ENCODE assay signal across 21 cellular contexts in the genomic region with DNA sequence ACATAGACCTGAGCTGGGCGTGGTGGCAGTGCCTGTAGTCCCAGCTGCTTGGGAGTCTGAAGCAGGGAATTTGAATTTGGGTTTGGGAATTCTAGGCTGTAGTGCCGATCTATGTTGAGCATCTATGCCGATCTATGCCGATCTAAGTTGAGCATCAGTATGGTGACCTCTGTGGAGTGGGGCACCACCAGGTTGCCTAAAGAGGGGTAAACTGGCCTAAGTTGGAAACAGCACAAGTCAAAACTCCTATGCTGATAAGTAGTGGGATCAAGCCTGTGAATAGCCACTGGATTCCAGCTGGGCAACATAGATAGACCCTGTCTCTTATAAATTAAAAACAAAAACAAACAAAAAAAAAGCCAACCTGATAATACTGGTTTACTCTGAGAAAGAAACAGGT. TPM values are rescaled to one million over a fixed set of nuclear protein-coding genes. Genes with fewer than 3 reads are reported as not detected.
A peak's percentile ranks its signal among the peaks of the same experiment; 100 is the strongest.
DNase-seq lines count a peak whose midpoint lies in the region; FAIRE-seq and TF ChIP-seq lines count a peak whose summit lies in the region.
"Had no signal": no experiment of that assay in that cellular context is flagged by ENCODE, and none has a peak within 500 bp of the region (broad histone marks: within the 10 kb centered on the region; RNA-seq: fewer than 3 reads in every experiment).

No MANE protein-coding gene starts in this region.

- no peaks in the 10 kb centered on the region for H3K9me2 ChIP-seq in DOHH2 (replicated peaks; ENCODE audit: control insufficient read depth, low read length)
- H3K9me2 ChIP-seq in OCI-LY7 (ENCODE audit: insufficient read depth, low read length): no peaks in the 10 kb centered on the region

- DNase-seq in DMS53 (lab: John Stamatoyannopoulos, UW) (peak; percentile 17), DMS53 treated with DMSO at 0.1 percent for 48 hours (lab: John Stamatoyannopoulos, UW; ENCODE audit: unreplicated experiment) (no peak), OCI-LY7 (ENCODE audit: low spot score) (no peak), H1 (ENCODE audit: low read depth in 1 of 2, low spot score in 2 of 2) (peak in 1 of 2 experiments; percentile 23), NCI-H1436 treated with DMSO at 0.1 percent for 48 hours (lab: John Stamatoyannopoulos, UW) (no peak), BE2C (no peak)
- DNase-seq in activated naive CD4-positive, alpha-beta T cell (lab: John Stamatoyannopoulos, UW): no peak
- DNase-seq: CD4-positive, alpha-beta T cell; DMS153; H7; MV-4-11; NCI-H1930; NCI-H345; NCI-H524 treated with DMSO at 0.1 percent for 48 hours; PC-3; RPMI8226; SJCRH30 had no signal

- 0 out of 2 replicates have a peak, but pooled peaks cover 2% of the 10 kb centered on the region for H3K79me1 ChIP-seq in H1 (ENCODE audit: low read depth, low read length)

- H3K27ac ChIP-seq in DOHH2 (ENCODE audit: low read depth, low read length) (peak overlapping the region; percentile 2; the same call in 1 of the 2 replicates), OCI-LY7 (ENCODE audit: low read depth, low read length, poor library complexity, severe bottlenecking) (no peak overlapping the region), H1 (ENCODE audit: low read depth, low read length) (no peak overlapping the region)
- H3K27ac ChIP-seq: 22Rv1, HL-60, SJCRH30 had no signal

- H3F3A ChIP-seq in DOHH2 (ENCODE audit: control insufficient read depth, insufficient read depth): peaks cover 63% of the 10 kb centered on the region

- WGBS in H1 (ENCODE audit: extremely low coverage in 1 of 2, insufficient coverage in 1 of 2, insufficient read length in 1 of 2, insufficient replicate concordance in 2 of 2, low coverage in 1 of 2, low lambda C conversion rate in 2 of 2, missing lambda C conversion rate in 1 of 2), 2 experiments: 99% methylated on average over 4 of the region's 4 CpGs; no CpG with 5 or more reads in 1 of the 2 experiments

- 0 out of 2 replicates have a peak, but pooled peaks cover 15% of the 10 kb centered on the region for H4K20me1 ChIP-seq in DOHH2 (ENCODE audit: control insufficient read depth, insufficient read depth, low read depth, low read length)
- peaks cover 52% of the 10 kb centered on the region for H4K20me1 ChIP-seq in OCI-LY7 (ENCODE audit: insufficient read depth, low read length)
- H4K20me1 ChIP-seq in H1 (replicated peaks in 1 of 2; ENCODE audit: control insufficient read depth in 1 of 2, insufficient read depth in 2 of 2, low read length in 2 of 2): peaks cover 2 to 8% of the 10 kb centered on the region in 2 experiments

- H2AK5ac ChIP-seq in H1 (ENCODE audit: low read depth, low read length): no peak overlapping the region

- H3K4me3 ChIP-seq in DOHH2 (ENCODE audit: low read length): peak overlapping the region; percentile 13; the same call in 1 of the 2 replicates
- no peak overlapping the region for H3K4me3 ChIP-seq in OCI-LY7 (ENCODE audit: low read depth, low read length, poor library complexity, severe bottlenecking)
- H3K4me3 ChIP-seq in H1 (ENCODE audit: extremely low read depth in 1 of 4, insufficient read depth in 2 of 4, low read depth in 3 of 4, low read length in 4 of 4): no peak overlapping the region
- no peak overlapping the region for H3K4me3 ChIP-seq in BE2C (ENCODE audit: low read depth, low read length)
- H3K4me3 ChIP-seq: SJCRH30 had no signal

- H2BK20ac ChIP-seq in H1 (ENCODE audit: low read length): no peak overlapping the region

- no peak overlapping the region for H3K56ac ChIP-seq in H1 (replicated peaks; ENCODE audit: insufficient read length, low read depth, low read length)

- peak overlapping the region; percentile 29 for H3K4me2 ChIP-seq in DOHH2 (ENCODE audit: low read length)
- 0 out of 2 replicates have a peak overlapping the region, but pooled peaks have one; percentile 19 for H3K4me2 ChIP-seq in OCI-LY7 (ENCODE audit: low read length)
- H3K4me2 ChIP-seq in H1 (ENCODE audit: insufficient read depth in 1 of 2, low read depth in 2 of 2, low read length in 2 of 2): no peak overlapping the region

- no peak overlapping the region for H2BK15ac ChIP-seq in H1 (ENCODE audit: low read length)

- H3K9ac ChIP-seq in H1 (replicated peaks in 1 of 4; ENCODE audit: extremely low read depth in 1 of 4, low read depth in 3 of 4, low read length in 3 of 4): no peak overlapping the region

- peaks cover 78% of the 10 kb centered on the region for H3K4me1 ChIP-seq in DOHH2 (ENCODE audit: control insufficient read depth, low read length)
- peaks cover 49% of the 10 kb centered on the region for H3K4me1 ChIP-seq in OCI-LY7 (ENCODE audit: insufficient read depth, low read length, poor library complexity, severe bottlenecking)
- peaks cover 0 to 5% (median 1%) of the 10 kb centered on the region in 4 experiments; a peak in 3 of 7 replicates for H3K4me1 ChIP-seq in H1 (replicated peaks in 1 of 4; ENCODE audit: control insufficient read depth in 3 of 4, insufficient read depth in 4 of 4, low read length in 3 of 4)
- no peaks in the 10 kb centered on the region for H3K4me1 ChIP-seq in BE2C

- no peak overlapping the region for H4K8ac ChIP-seq in H1 (ENCODE audit: extremely low read depth, insufficient read depth, low read length)

- TF ChIP-seq POLR2A in H1 (IDR thresholded peaks at IDR 0.05; ENCODE audit: control extremely low read depth in 1 of 2, low read depth in 2 of 2, low read length in 2 of 2): peak in 1 of 2 experiments; percentile 53; a peak in 1 of 3 replicates

- BruUV-seq in OCI-LY7 (replicated peaks; lab: Mats Ljungman, UMichigan): no TSS peak

- CTCF ChIA-PET in OCI-LY7 (lab: Charles Lee; ENCODE audit: unreplicated experiment): no interaction called here
- CTCF ChIA-PET in H1 (lab: Charles Lee; ENCODE audit: partially characterized antibody): no interaction called here

- no peak overlapping the region for H2BK12ac ChIP-seq in H1 (ENCODE audit: low read depth, low read length)

- no peak overlapping the region for H3K4ac ChIP-seq in H1 (replicated peaks; ENCODE audit: insufficient read length, low read depth, low read length)

- H3K14ac ChIP-seq in H1 (ENCODE audit: insufficient read length): no peak overlapping the region

- POLR2A ChIA-PET in OCI-LY7 (lab: Charles Lee): interaction anchor here (1.0 to 4.5 kb wide), 3 partner anchors 15 to 120 kb away, joined by 3 to 38 read pairs (median 3); a partner anchor contains a TSS
- POLR2A ChIA-PET in H1 (lab: Charles Lee; ENCODE audit: partially characterized antibody): interaction anchor here (0.6 to 2.0 kb wide), 4 partner anchors 10 to 25 kb away, joined by 3 to 5 read pairs (median 3); no protein-coding TSS in a partner anchor

- no peak for TF ChIP-seq RAD21 in H1 (IDR thresholded peaks at IDR 0.05 in 1 of 2, conservative IDR thresholded peaks at IDR 0.05 in 1 of 2; ENCODE audit: low read depth in 2 of 2, low read length in 2 of 2)

- no peak overlapping the region for H2BK120ac ChIP-seq in H1 (replicated peaks; ENCODE audit: low read depth, low read length)

- H2AFZ ChIP-seq in OCI-LY7 (ENCODE audit: low read length): no peak overlapping the region
- no peak overlapping the region for H2AFZ ChIP-seq in H1 (ENCODE audit: low read length)

- no peak overlapping the region for H4K5ac ChIP-seq in H1 (ENCODE audit: insufficient read length, low read depth, low read length)

- H3K18ac ChIP-seq in H1 (ENCODE audit: extremely low read depth, low read length): no peak overlapping the region

- no peaks in the 10 kb centered on the region for H3K27me3 ChIP-seq in DOHH2 (ENCODE audit: control insufficient read depth, low read length)
- H3K27me3 ChIP-seq in H1 (replicated peaks in 1 of 4; ENCODE audit: control insufficient read depth in 3 of 4, extremely low read depth in 1 of 4, insufficient read depth in 3 of 4, low read length in 3 of 4): no peaks in the 10 kb centered on the region
- H3K27me3 ChIP-seq in BE2C: no peaks in the 10 kb centered on the region
- H3K27me3 ChIP-seq: SJCRH30 had no signal

- no peak overlapping the region for H3K23ac ChIP-seq in H1 (ENCODE audit: insufficient read length)

- H3K79me2 ChIP-seq in DOHH2 (ENCODE audit: control insufficient read depth, low read length) (peaks cover 90% of the 10 kb centered on the region), OCI-LY7 (ENCODE audit: insufficient read depth, low read depth, low read length) (peaks cover 95% of the 10 kb centered on the region), H1 (ENCODE audit: control insufficient read depth in 1 of 2, insufficient read depth in 2 of 2, low read length in 2 of 2) (peaks cover 8 to 55% of the 10 kb centered on the region in 2 experiments)

- no peaks in the 10 kb centered on the region for H3K9me3 ChIP-seq in DOHH2 (ENCODE audit: control insufficient read depth, insufficient read depth, low read length)
- no peaks in the 10 kb centered on the region for H3K9me3 ChIP-seq in OCI-LY7 (ENCODE audit: low read length)
- no peaks in the 10 kb centered on the region for H3K9me3 ChIP-seq in H1 (ENCODE audit: insufficient read depth in 2 of 2, low read depth in 1 of 2, low read length in 1 of 2)
- no peaks in the 10 kb centered on the region for H3K9me3 ChIP-seq in BE2C
- H3K9me3 ChIP-seq: SJCRH30 had no signal

- H3K36me3 ChIP-seq in DOHH2 (ENCODE audit: control insufficient read depth, low read length): peaks cover 94% of the 10 kb centered on the region
- peaks cover 96% of the 10 kb centered on the region for H3K36me3 ChIP-seq in OCI-LY7 (ENCODE audit: insufficient read depth, low read length)
- peaks cover 22 to 99% (median 76%) of the 10 kb centered on the region in 4 experiments for H3K36me3 ChIP-seq in H1 (ENCODE audit: control insufficient read depth in 2 of 4, insufficient read depth in 4 of 4, low read length in 3 of 4)
- H3K36me3 ChIP-seq in BE2C: peaks cover 80% of the 10 kb centered on the region

- no peak overlapping the region for H2BK5ac ChIP-seq in H1 (ENCODE audit: low read depth, low read length)

- TF ChIP-seq EP300 in H1 (IDR thresholded peaks at IDR 0.05; ENCODE audit: borderline replicate concordance in 1 of 2, low read depth in 2 of 2, low read length in 2 of 2): no peak

- intact Hi-C loops in OCI-LY7 (cut with micrococcal nuclease; ENCODE audit: unreplicated experiment): no loop called here

- H3K23me2 ChIP-seq in H1 (ENCODE audit: low read depth, low read length): no peaks in the 10 kb centered on the region

- H4K91ac ChIP-seq in H1 (replicated peaks; ENCODE audit: insufficient read length, low read length): no peak overlapping the region

- TF ChIP-seq CTCF in DOHH2 (IDR thresholded peaks at IDR 0.05; ENCODE audit: low read depth, low read length, poor library complexity, severe bottlenecking) (no peak), OCI-LY7 (conservative IDR thresholded peaks at IDR 0.05; ENCODE audit: low read length) (no peak), H1 (IDR thresholded peaks at IDR 0.05; ENCODE audit: control extremely low read depth in 1 of 3, insufficient read depth in 1 of 3, low read depth in 1 of 3, low read length in 3 of 3) (no peak), BE2C (IDR thresholded peaks at IDR 0.05; ENCODE audit: low read depth, low read length) (no peak)

- FAIRE-seq in H1 (lab: Jason Lieb, UNC): no peak
- FAIRE-seq: HTR-8/SVneo had no signal

RNA-seq across cellular contexts. Expression of a gene that starts 7.4 kb away (rescaled TPM):
- 141 and 147 TPM in 2 replicates for total RNA-seq in OCI-LY7 (2014; rRNA removed; shearing (Covaris generic))
- total RNA-seq in OCI-LY7 (2022): 216 and 237 TPM in 2 replicates
- total RNA-seq in H1 (2021; fragmentation: NEBNext Ultra II Directional; extraction: Animal tissue kit (Norgen Biotek cat#: 25700)): 115 and 120 TPM in 2 replicates
- 22.6 and 40.8 TPM in 2 replicates for polyA plus RNA-seq in H1 (2011; rRNA removed)
- polyA plus RNA-seq in H1 (2011; cell fraction: cytosol; rRNA removed): 49.2 TPM
- 21.5 TPM for polyA plus RNA-seq in H1 (2011; cell fraction: nucleus; rRNA removed)
- polyA plus RNA-seq in H1 (2012, experiment 1 of 2): 55.4 to 89.1 TPM (median 63.7 TPM) in 4 replicates
- 19.5 TPM for polyA plus RNA-seq in H1 (2012, experiment 2 of 2)
- 55.2 TPM for polyA plus RNA-seq in H1 (2013, experiment 1 of 2)
- 53.3 TPM for polyA plus RNA-seq in H1 (2013, experiment 2 of 2)
- polyA minus RNA-seq in H1 (2011; rRNA and poly(A)+ RNA removed): 48.9 and 53.0 TPM in 2 replicates
- polyA minus RNA-seq in H1 (2011; cell fraction: cytosol; rRNA and poly(A)+ RNA removed): 37.4 TPM
- 91.8 TPM for polyA minus RNA-seq in H1 (2011; cell fraction: nucleus; rRNA and poly(A)+ RNA removed)
- 4.9 TPM for polyA plus RNA-seq in BE2C (2012; ENCODE audit: insufficient read depth, insufficient read length, low read depth)

Comparison
In these comparisons a context has a peak if more than half of its experiments do, and no peak if none do; other contexts are left out.
1. H3K4me2 ChIP-seq: peak in DOHH2 (single experiment) and OCI-LY7 (single experiment); none in H1 (0 of 2).